Comparison of ENCODE assay signal across 8 cellular contexts in the genomic region with DNA sequence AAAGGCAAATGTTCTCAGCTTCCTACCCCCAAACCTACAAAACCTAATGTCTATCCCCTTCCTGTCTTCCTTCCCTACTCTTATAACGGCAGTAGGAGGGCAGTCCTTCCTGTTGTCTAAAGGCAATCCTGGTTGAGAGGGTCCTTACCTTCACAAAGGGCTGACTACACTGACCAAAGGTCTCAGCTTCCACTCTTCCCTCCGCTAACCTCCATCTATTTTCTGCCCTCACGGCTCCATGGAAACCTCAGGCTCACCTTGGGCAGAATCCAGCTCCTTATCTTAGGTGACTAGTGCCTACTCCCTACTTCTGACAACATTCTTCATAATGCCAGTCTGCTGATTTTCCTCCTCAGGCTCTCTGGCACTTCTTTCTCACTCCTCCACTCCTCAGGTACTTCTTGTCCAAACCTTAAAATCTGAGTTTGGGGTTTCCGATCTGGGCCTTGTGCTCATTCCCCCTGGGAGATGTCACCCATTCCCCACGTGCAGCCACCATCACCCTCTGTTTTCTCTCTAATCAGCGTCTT. TPM values are rescaled to one million over a fixed set of nuclear protein-coding genes. Genes with fewer than 3 reads are reported as not detected.
DNase-seq lines count a peak whose midpoint lies in the region; ATAC-seq and TF ChIP-seq lines count a peak whose summit lies in the region.

No MANE protein-coding gene starts in this region.

- POLR2A ChIA-PET in activated CD4-positive, alpha-beta memory T cell treated with anti-CD3 and anti-CD28 coated beads for 36 hours (lab: Charles Lee) = interaction anchor here (0.6 to 1.2 kb wide), 3 partner anchors 206 to 343 kb away, joined by 3 to 8 read pairs (median 3); partner anchors contain the start of gene FAM185A

- H3K36me3 ChIP-seq in heart right ventricle (peaks cover 0 to 11% (median 0%) of the 10 kb centered on the region in 9 donors), iPS DF 6.9 (ENCODE audit: control insufficient read depth, insufficient read depth, low read length) (no peaks in the 10 kb centered on the region)

- no peaks in the 10 kb centered on the region for H3K27me3 ChIP-seq in heart right ventricle
- no peaks in the 10 kb centered on the region for H3K27me3 ChIP-seq in iPS DF 6.9 (ENCODE audit: control insufficient read depth, insufficient read depth, low read length)

- peaks cover 0 to 31% (median 18%) of the 10 kb centered on the region in 9 donors for H3K4me1 ChIP-seq in heart right ventricle
- no peaks in the 10 kb centered on the region for H3K4me1 ChIP-seq in iPS DF 6.9 (ENCODE audit: control insufficient read depth, insufficient read depth, low read length)

- no peak for TF ChIP-seq CTCF in heart right ventricle (IDR thresholded peaks at IDR 0.05)

- H3K4me1 Mint-ChIP-seq in activated CD4-positive, alpha-beta memory T cell treated with anti-CD3 and anti-CD28 coated beads for 36 hours (ENCODE audit: low read depth) = peaks cover 37% of the 10 kb centered on the region
- peaks cover 32% of the 10 kb centered on the region for H3K4me1 Mint-ChIP-seq in stimulated activated memory B cell treated with anti-CD40 and anti-IgM and Interleukin-4, amounts not matched to agents 10 μg/mL and 1 μg/mL and 100 μg/mL, for 72 hours

- DNase-seq in heart right ventricle (no peak), Right ventricle myocardium inferior (ENCODE audit: missing footprints) (no peak), iPS DF 6.9 (ENCODE audit: low read depth, low spot score) (no peak), dermis blood vessel endothelial cell (no peak), posterior cingulate gyrus (no peak), CD1c-positive myeloid dendritic cell (ENCODE audit: extremely low spot score) (no peak)
- DNase-seq in activated CD4-positive, alpha-beta memory T cell treated with anti-CD3 and anti-CD28 coated beads for 36 hours = no peak

- H3K36me3 Mint-ChIP-seq in activated CD4-positive, alpha-beta memory T cell treated with anti-CD3 and anti-CD28 coated beads for 36 hours = peaks cover 1% of the 10 kb centered on the region
- H3K36me3 Mint-ChIP-seq in stimulated activated memory B cell treated with anti-CD40 and anti-IgM and Interleukin-4, amounts not matched to agents 10 μg/mL and 1 μg/mL and 100 μg/mL, for 72 hours = peaks cover 12% of the 10 kb centered on the region

- peak overlapping the region in 9 of 10 donors; percentile 87 to 97 (median 93) for H3K27ac ChIP-seq in heart right ventricle
- H3K27ac ChIP-seq in iPS DF 6.9 (ENCODE audit: low read length) = no peak overlapping the region

- peak in 2 of 8 donors; percentile 1 to 10 for ATAC-seq in heart right ventricle
- no peak for ATAC-seq in Right ventricle myocardium inferior
- no peak for ATAC-seq in stimulated activated memory B cell treated with anti-CD40 and anti-IgM and Interleukin-4, amounts not matched to agents 10 μg/mL and 1 μg/mL and 100 μg/mL, for 72 hours

- intact Hi-C loops in heart right ventricle (cut with DNase I) = loop anchor here in 3 of 10 donors (5.0 to 10.0 kb wide), 3 partner anchors 71 to 327 kb away; partner anchors contain the start of genes FAM185A (in 3 of the 3) and NAPEPLD (in 2 of the 3)
- intact Hi-C loops in Right ventricle myocardium inferior (cut with DNase I) = loop anchor here (2.0 kb wide), 1 partner anchor 75 kb away; the partner anchor contains the start of gene NAPEPLD
- intact Hi-C loops in activated CD4-positive, alpha-beta memory T cell treated with anti-CD3 and anti-CD28 coated beads for 36 hours (cut with micrococcal nuclease) = loop anchor here (2.0 to 10.0 kb wide), 5 partner anchors 199 to 331 kb away; partner anchors contain the start of gene FAM185A
- intact Hi-C loops in posterior cingulate gyrus (cut with DNase I) = no loop called here

- H3K4me3 ChIP-seq in heart right ventricle = peak overlapping the region; percentile 67 to 91 (median 76)
- H3K4me3 ChIP-seq in iPS DF 6.9 (ENCODE audit: low read length) = peak overlapping the region; percentile 87; the same call in 1 of the 2 replicates

- H3K4me3 Mint-ChIP-seq in activated CD4-positive, alpha-beta memory T cell treated with anti-CD3 and anti-CD28 coated beads for 36 hours = peak overlapping the region; percentile 93
- peak overlapping the region; percentile 97 for H3K4me3 Mint-ChIP-seq in stimulated activated memory B cell treated with anti-CD40 and anti-IgM and Interleukin-4, amounts not matched to agents 10 μg/mL and 1 μg/mL and 100 μg/mL, for 72 hours

- peak overlapping the region; percentile 74 for H3K27ac Mint-ChIP-seq in activated CD4-positive, alpha-beta memory T cell treated with anti-CD3 and anti-CD28 coated beads for 36 hours
- peak overlapping the region; percentile 78 for H3K27ac Mint-ChIP-seq in stimulated activated memory B cell treated with anti-CD40 and anti-IgM and Interleukin-4, amounts not matched to agents 10 μg/mL and 1 μg/mL and 100 μg/mL, for 72 hours

- 11% methylated on average over 6 of the region's 6 CpGs for WGBS in heart right ventricle, 2 donors
- no CpG with 5 or more reads among the region's 6 CpGs for WGBS in iPS DF 6.9 (ENCODE audit: insufficient coverage, insufficient read length)

- no peaks in the 10 kb centered on the region for H3K9me3 ChIP-seq in heart right ventricle
- no peaks in the 10 kb centered on the region for H3K9me3 ChIP-seq in iPS DF 6.9 (ENCODE audit: control insufficient read depth, insufficient read depth, low read length)

- H3K27me3 Mint-ChIP-seq in activated CD4-positive, alpha-beta memory T cell treated with anti-CD3 and anti-CD28 coated beads for 36 hours = no peaks in the 10 kb centered on the region
- no peaks in the 10 kb centered on the region for H3K27me3 Mint-ChIP-seq in stimulated activated memory B cell treated with anti-CD40 and anti-IgM and Interleukin-4, amounts not matched to agents 10 μg/mL and 1 μg/mL and 100 μg/mL, for 72 hours

- no peaks in the 10 kb centered on the region for H3K9me3 Mint-ChIP-seq in activated CD4-positive, alpha-beta memory T cell treated with anti-CD3 and anti-CD28 coated beads for 36 hours
- H3K9me3 Mint-ChIP-seq in stimulated activated memory B cell treated with anti-CD40 and anti-IgM and Interleukin-4, amounts not matched to agents 10 μg/mL and 1 μg/mL and 100 μg/mL, for 72 hours = peaks cover 3% of the 10 kb centered on the region

- CTCF ChIA-PET in activated CD4-positive, alpha-beta memory T cell treated with anti-CD3 and anti-CD28 coated beads for 36 hours (lab: Charles Lee) = interaction anchor here (1.7 to 3.1 kb wide), 2 partner anchors 12 to 325 kb away, joined by 9 to 12 read pairs; partner anchors contain the start of gene FAM185A

RNA-seq across cellular contexts. Expression of gene FBXL13, which starts 0.5 kb away (rescaled TPM):
- total RNA-seq in heart right ventricle = under 1 TPM; 0.28 to 0.87 (median 0.45) TPM
- under 1 TPM in 1 of 2 donors, not detected in 1; 0.12 TPM for polyA plus RNA-seq in heart right ventricle
- total RNA-seq in Right ventricle myocardium inferior = 0.24 TPM
- total RNA-seq in activated CD4-positive, alpha-beta memory T cell treated with anti-CD3 and anti-CD28 coated beads for 36 hours = under 1 TPM; 0.45 to 0.63 TPM
- 0.60 and 0.85 TPM in 2 replicates for total RNA-seq in dermis blood vessel endothelial cell

RNA-seq across cellular contexts. Expression of gene ARMC10, which starts 0.9 kb away (rescaled TPM):
- total RNA-seq in heart right ventricle (10 to 100 TPM; 16.2 to 31.2 (median 23.6) TPM), Right ventricle myocardium inferior (20.7 TPM), dermis blood vessel endothelial cell (29.7 and 36.8 TPM in 2 replicates)
- 10 to 100 TPM in 1 of 2 donors, 1 to 10 TPM in 1; 9.9 to 21.9 TPM for polyA plus RNA-seq in heart right ventricle
- 10 to 100 TPM; 49.7 to 53.3 TPM for total RNA-seq in activated CD4-positive, alpha-beta memory T cell treated with anti-CD3 and anti-CD28 coated beads for 36 hours
